Comparison of ENCODE assay signal across 18 cellular contexts in genomic region chr16:15810411-15810810, GRCh38. TPM values are rescaled to one million over a fixed set of nuclear protein-coding genes. Genes with fewer than 3 reads are reported as not detected.
DNase-seq lines count a peak whose midpoint lies in the region; FAIRE-seq and TF ChIP-seq lines count a peak whose summit lies in the region.
"Had no signal": no experiment of that assay in that cellular context is flagged by ENCODE, and none has a peak within 500 bp of the region (broad histone marks: within the 10 kb centered on the region; RNA-seq: fewer than 3 reads in every experiment).

No MANE protein-coding gene starts in this region.

- H3K9me3 ChIP-seq in BLaER1 (peaks cover 15% of the 10 kb centered on the region), ascending aorta (no peaks in the 10 kb centered on the region), muscle layer of colon (ENCODE audit: low read length) (no peaks in the 10 kb centered on the region), stomach (no peaks in the 10 kb centered on the region), right atrium auricular region (peaks cover 0 to 11% of the 10 kb centered on the region in 2 donors), kidney (ENCODE audit: control insufficient read depth in 1 of 2, low read length in 2 of 2) (peaks cover 0 to 4% of the 10 kb centered on the region in 2 donors)

- H3K4me1 ChIP-seq in BLaER1 (peaks cover 96% of the 10 kb centered on the region), ascending aorta (peaks cover 44 to 74% of the 10 kb centered on the region in 2 donors), muscle layer of colon (ENCODE audit: insufficient read depth, low read length) (peaks cover 66% of the 10 kb centered on the region), stomach (peaks cover 10 to 68% (median 40%) of the 10 kb centered on the region in 4 donors), right atrium auricular region (peaks cover 0 to 21% of the 10 kb centered on the region in 2 donors), kidney (ENCODE audit: control insufficient read depth in 1 of 2, insufficient read depth in 1 of 2, low read depth in 1 of 2, low read length in 2 of 2) (no peaks in the 10 kb centered on the region)

- no peak for TF ChIP-seq POLR2A in stomach (IDR thresholded peaks at IDR 0.05)

- no peak overlapping the region for H3K9ac ChIP-seq in BLaER1
- peak overlapping the region; percentile 62 for H3K9ac ChIP-seq in muscle layer of colon (ENCODE audit: low read length)
- no peak overlapping the region for H3K9ac ChIP-seq in kidney (ENCODE audit: low read length in 2 of 2)
- H3K9ac ChIP-seq: neural progenitor cell had no signal

- H3K27me3 ChIP-seq in BLaER1 (no peaks in the 10 kb centered on the region), ascending aorta (no peaks in the 10 kb centered on the region), muscle layer of colon (ENCODE audit: control insufficient read depth in 1 of 2, insufficient read depth in 2 of 2, low read length in 2 of 2) (no peaks in the 10 kb centered on the region), stomach (peaks cover 0 to 6% (median 0%) of the 10 kb centered on the region in 3 donors), H7 (ENCODE audit: control insufficient read depth, insufficient read depth, low read length) (no peaks in the 10 kb centered on the region; the same call in 1 of the 2 replicates), right atrium auricular region (no peaks in the 10 kb centered on the region)
- H3K27me3 ChIP-seq: neural progenitor cell had no signal

- H3K36me3 ChIP-seq in BLaER1 (no peaks in the 10 kb centered on the region), ascending aorta (peaks cover 22 to 28% of the 10 kb centered on the region in 2 donors), muscle layer of colon (ENCODE audit: insufficient read depth, low read length) (peaks cover 53% of the 10 kb centered on the region), stomach (no peaks in the 10 kb centered on the region), H7 (replicated peaks; ENCODE audit: control insufficient read depth, insufficient read depth, low read length) (no peaks in the 10 kb centered on the region), right atrium auricular region (no peaks in the 10 kb centered on the region), kidney (ENCODE audit: control insufficient read depth in 1 of 2, insufficient read depth in 2 of 2, low read length in 2 of 2) (no peaks in the 10 kb centered on the region)
- H3K36me3 ChIP-seq: neural progenitor cell had no signal

- TF ChIP-seq EP300 in stomach (IDR thresholded peaks at IDR 0.05) = no peak

- H4K20me1 ChIP-seq in BLaER1 = no peaks in the 10 kb centered on the region

- WGBS in stomach, 5 donors = 32 to 51% (median 35%) methylated on average over 4 of the region's 4 CpGs

- H3K27ac ChIP-seq in BLaER1 (peak overlapping the region; percentile 77), ascending aorta (peak overlapping the region; percentile 85 to 92), muscle layer of colon (ENCODE audit: low read depth, low read length) (peak overlapping the region; percentile 80), stomach (peak overlapping the region in 4 of 5 donors; percentile 8 to 85 (median 73)), right atrium auricular region (no peak overlapping the region), kidney (ENCODE audit: low read depth in 2 of 2, low read length in 2 of 2) (no peak overlapping the region)
- H3K27ac ChIP-seq: neural progenitor cell, RWPE1 had no signal

- DNase-seq in ascending aorta (ENCODE audit: low spot score in 2 of 2) (no peak), stomach (no peak), H7 (no peak), NAMALWA (ENCODE audit: low spot score) (no peak), right atrium auricular region (ENCODE audit: low spot score) (no peak), kidney (no peak)
- DNase-seq: activated CD4-positive, alpha-beta memory T cell treated with anti-CD3 and anti-CD28 coated beads, Interleukin-2, amount 10 ng/mL, durations not matched to agents 7 days and 5 days; activated gamma-delta T cell; EL; NCI-H2171 treated with DMSO at 0.1 percent for 48 hours; NCI-H69 had no signal

- no peak for FAIRE-seq in kidney (lab: Jason Lieb, UNC)
- FAIRE-seq: D721Med, endometrium, K562 had no signal

- no peak for TF ChIP-seq CTCF in ascending aorta (IDR thresholded peaks at IDR 0.05)
- TF ChIP-seq CTCF in stomach (IDR thresholded peaks at IDR 0.05) = no peak
- no peak for TF ChIP-seq CTCF in right atrium auricular region (IDR thresholded peaks at IDR 0.05)
- TF ChIP-seq CTCF in kidney (IDR thresholded peaks at IDR 0.05; ENCODE audit: borderline replicate concordance, extremely low read depth, insufficient read depth) = no peak

- intact Hi-C loops in ascending aorta (cut with DNase I) = no loop called here
- intact Hi-C loops in stomach (cut with DNase I; ENCODE audit: low total_unique reads) = no loop called here
- intact Hi-C loops in kidney (cut with DNase I) = no loop called here

- H3K4me3 ChIP-seq in BLaER1 (no peak overlapping the region), ascending aorta (peak overlapping the region in 1 of 2 donors; percentile 40), muscle layer of colon (ENCODE audit: low read depth in 1 of 2, low read length in 2 of 2) (peak overlapping the region in 1 of 2 donors; percentile 29), stomach (peak overlapping the region in 1 of 4 donors; percentile 9), H7 (ENCODE audit: insufficient read depth, low read depth, low read length) (no peak overlapping the region), right atrium auricular region (no peak overlapping the region), kidney (ENCODE audit: low read length in 2 of 2) (no peak overlapping the region)
- H3K4me3 ChIP-seq: K562, neural progenitor cell had no signal

- peak overlapping the region; percentile 92 for H3K4me2 ChIP-seq in BLaER1
- H3K4me2 ChIP-seq: neural progenitor cell had no signal

RNA-seq across cellular contexts. Expression of gene MYH11, which starts 46.4 kb away (rescaled TPM):
- total RNA-seq in ascending aorta (694 TPM), stomach (1,000 to 10,000 TPM in 4 of 5 donors, 100 to 1,000 TPM in 1; 496 to 3,048 (median 1,297) TPM), right atrium auricular region (10 to 100 TPM; 60.8 to 89.0 TPM), kidney (175 TPM)
- polyA plus RNA-seq in stomach (100 to 1,000 TPM in 1 of 3 donors, 10 to 100 TPM in 2; 33.8 to 494 (median 44.0) TPM), kidney (ENCODE audit: insufficient read depth, low read depth, low replicate concordance) (40.2 TPM)
- total RNA-seq in H7 (2014; rRNA removed; shearing (Covaris generic)) = not detected in 2 replicates

Comparison
In these comparisons a context has a peak if more than half of its experiments do, and no peak if none do; other contexts are left out.
1. H3K27ac ChIP-seq: peak in BLaER1 (single experiment), ascending aorta (2 of 2), muscle layer of colon (single experiment) and stomach (4 of 5); none in right atrium auricular region (0 of 2) and kidney (0 of 2).
2. RNA of gene MYH11, which starts 46.4 kb away (total RNA-seq): 496 to 3,048 TPM in stomach, 694 TPM in ascending aorta (single experiment), 175 TPM in kidney (single experiment) and 60.8 to 89.0 TPM in right atrium auricular region; not detected in H7; every median in the first group is over 10 times any median in the second.